9 cellular contexts compared by ENCODE assay signal in the genomic region with DNA sequence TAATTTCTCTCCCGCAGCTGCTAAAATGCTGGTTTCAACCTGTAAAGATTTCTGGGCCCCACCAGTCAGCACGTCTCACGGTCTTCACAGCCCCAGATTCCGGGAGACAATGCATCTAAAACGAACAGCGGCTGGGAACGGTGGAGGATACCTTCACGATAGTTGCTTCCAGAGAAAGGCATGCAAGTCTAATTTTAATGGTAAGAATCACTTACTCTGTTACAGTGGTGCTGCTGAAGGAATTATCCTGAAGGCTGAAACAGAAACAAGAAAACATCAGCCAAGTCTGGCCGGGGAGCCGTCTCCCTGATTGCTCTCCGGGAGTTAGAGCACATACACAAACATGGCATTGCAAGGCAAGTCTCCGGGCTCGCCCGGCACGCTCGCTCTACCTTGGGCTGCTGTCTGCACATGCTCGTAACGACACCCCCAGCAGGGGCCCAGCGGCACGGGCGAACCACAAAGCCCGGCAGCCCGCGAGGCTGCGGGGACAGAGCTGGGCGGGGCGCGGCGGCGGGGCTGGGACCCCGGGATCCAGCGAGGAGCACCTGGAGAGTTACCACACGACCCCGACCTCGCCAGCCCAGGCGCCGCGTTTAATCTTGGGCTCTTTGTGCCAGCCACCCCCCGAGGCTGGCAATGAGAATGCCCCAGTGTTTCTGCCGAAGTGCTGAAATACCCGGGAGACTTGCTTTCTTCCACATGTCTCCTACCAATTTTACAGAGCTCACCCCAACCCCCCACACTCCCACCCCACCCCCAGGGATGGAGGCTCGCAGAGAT. TPM values are rescaled to one million over a fixed set of nuclear protein-coding genes. Genes with fewer than 3 reads are reported as not detected.
DNase-seq lines count a peak whose midpoint lies in the region; ATAC-seq and TF ChIP-seq lines count a peak whose summit lies in the region.
"Had no signal": no experiment of that assay in that cellular context is flagged by ENCODE, and none has a peak within 500 bp of the region (broad histone marks: within the 10 kb centered on the region; RNA-seq: fewer than 3 reads in every experiment).

Gene FAM13C, minus strand, starts transcription at position 366 of the 783 bp plus-strand sequence. Its CDS starts 89 bp downstream, at position 277.

- POLR2A ChIA-PET in A673 (lab: Charles Lee; ENCODE audit: low non-redundant PET): interaction anchor here (0.5 kb wide), 2 partner anchors 12 to 210 kb away, joined by 3 read pairs; no protein-coding TSS in a partner anchor
- POLR2A ChIA-PET in activated CD8-positive, alpha-beta T cell treated with anti-CD3 and anti-CD28 coated beads for 36 hours (lab: Charles Lee): no interaction called here

- CTCF ChIA-PET in A673 (lab: Charles Lee): no interaction called here
- CTCF ChIA-PET in activated CD8-positive, alpha-beta T cell treated with anti-CD3 and anti-CD28 coated beads for 36 hours (lab: Charles Lee): no interaction called here

- intact Hi-C loops in A673 (cut with micrococcal nuclease; ENCODE audit: unreplicated experiment): loop anchor here (2.0 to 10.0 kb wide), 3 partner anchors 68 to 222 kb away; no protein-coding TSS in a partner anchor
- intact Hi-C loops in activated CD8-positive, alpha-beta T cell treated with anti-CD3 and anti-CD28 coated beads for 36 hours (cut with micrococcal nuclease): no loop called here

- peak within 1 kb of the TSS; percentile 39 for H3K4me3 Mint-ChIP-seq in activated CD8-positive, alpha-beta T cell treated with anti-CD3 and anti-CD28 coated beads for 36 hours
- peak within 1 kb of the TSS; percentile 85 to 95 (median 88) for H3K4me3 Mint-ChIP-seq in nephron

- TF ChIP-seq CTCF in A673 (conservative IDR thresholded peaks at IDR 0.05; ENCODE audit: low read depth, low read length) (no peak), foreskin keratinocyte (conservative IDR thresholded peaks at IDR 0.05) (no peak), nephron (IDR thresholded peaks at IDR 0.05; ENCODE audit: unreplicated experiment in 3 of 3) (no peak)
- TF ChIP-seq CTCF in activated CD8-positive, alpha-beta T cell treated with anti-CD3 and anti-CD28 coated beads for 36 hours (IDR thresholded peaks at IDR 0.05): no peak

- ATAC-seq in GM18498 (IDR thresholded peaks at IDR 0.05; ENCODE audit: unreplicated experiment) (peak; percentile 67), foreskin keratinocyte (peak; percentile 88), HG02852 (IDR thresholded peaks at IDR 0.05; ENCODE audit: unreplicated experiment) (no peak)
- ATAC-seq in activated CD8-positive, alpha-beta T cell treated with anti-CD3 and anti-CD28 coated beads for 36 hours: peak; percentile 42

- peak; percentile 88 for DNase-seq in A673 (ENCODE audit: low spot score)
- peak; percentile 90 for DNase-seq in NCI-H146 (lab: John Stamatoyannopoulos, UW)
- DNase-seq in activated CD8-positive, alpha-beta T cell treated with anti-CD3 and anti-CD28 coated beads for 36 hours: peak; percentile 19
- peak; percentile 28 to 56 for DNase-seq in foreskin keratinocyte
- no peak for DNase-seq in NOMO-1 (lab: John Stamatoyannopoulos, UW; ENCODE audit: unreplicated experiment in 2 of 2)

- H3K4me1 Mint-ChIP-seq in activated CD8-positive, alpha-beta T cell treated with anti-CD3 and anti-CD28 coated beads for 36 hours (ENCODE audit: low read depth): peaks cover 8% of the 10 kb centered on the region
- peaks cover 27% of the 10 kb centered on the region for H3K4me1 Mint-ChIP-seq in nephron

- H3K27me3 ChIP-seq in A673 (replicated peaks; ENCODE audit: insufficient read depth, low read depth, low read length, poor library complexity) (no peaks in the 10 kb centered on the region), foreskin keratinocyte (peaks cover 22% of the 10 kb centered on the region)

- H3K36me3 Mint-ChIP-seq in activated CD8-positive, alpha-beta T cell treated with anti-CD3 and anti-CD28 coated beads for 36 hours (ENCODE audit: low read depth): no peaks in the 10 kb centered on the region
- H3K36me3 Mint-ChIP-seq in nephron (ENCODE audit: low read depth): no peaks in the 10 kb centered on the region

- H3K9me3 Mint-ChIP-seq in activated CD8-positive, alpha-beta T cell treated with anti-CD3 and anti-CD28 coated beads for 36 hours: no peaks in the 10 kb centered on the region
- H3K9me3 Mint-ChIP-seq in nephron: no peaks in the 10 kb centered on the region

- no peaks in the 10 kb centered on the region for H3K36me3 ChIP-seq in A673 (ENCODE audit: insufficient read depth, low read length, poor library complexity, severe bottlenecking)

- peaks cover 25% of the 10 kb centered on the region for H3K4me1 ChIP-seq in A673 (ENCODE audit: insufficient read depth, low read length, poor library complexity, severe bottlenecking)
- H3K4me1 ChIP-seq in foreskin keratinocyte: no peaks in the 10 kb centered on the region

- peaks cover 15% of the 10 kb centered on the region for H3K27me3 Mint-ChIP-seq in activated CD8-positive, alpha-beta T cell treated with anti-CD3 and anti-CD28 coated beads for 36 hours
- peaks cover 17% of the 10 kb centered on the region for H3K27me3 Mint-ChIP-seq in nephron (ENCODE audit: low read depth)

- H3K4me3 ChIP-seq in A673 (ENCODE audit: low read depth, low read length, poor library complexity, severe bottlenecking): peak within 1 kb of the TSS; percentile 53

- no peak within 1 kb of the TSS for H3K27ac Mint-ChIP-seq in activated CD8-positive, alpha-beta T cell treated with anti-CD3 and anti-CD28 coated beads for 36 hours
- H3K27ac Mint-ChIP-seq in nephron: peak within 1 kb of the TSS; percentile 85 to 93 (median 89)

- H3K27ac ChIP-seq in A673 (ENCODE audit: low read depth, low read length, poor library complexity, severe bottlenecking) (peak within 1 kb of the TSS; percentile 64), foreskin keratinocyte (no peak within 1 kb of the TSS)

- no peaks in the 10 kb centered on the region for H3K9me3 ChIP-seq in A673 (ENCODE audit: low read depth, low read length, poor library complexity, severe bottlenecking)

- no TSS peak for BruUV-seq in A673 (replicated peaks; lab: Mats Ljungman, UMichigan)

RNA-seq across cellular contexts. Expression of gene FAM13C, which starts in this region (rescaled TPM):
- total RNA-seq in A673 (2021): 18.5 and 21.2 TPM in 2 replicates
- not detected for total RNA-seq in activated CD8-positive, alpha-beta T cell treated with anti-CD3 and anti-CD28 coated beads for 36 hours
- 0.35 and 0.65 TPM in 2 replicates for total RNA-seq in foreskin keratinocyte
- 0.11 TPM in 2 replicates for polyA plus RNA-seq in foreskin keratinocyte
- total RNA-seq: mononuclear cell had no signal

Comparison
In these comparisons a context has a peak if more than half of its experiments do, and no peak if none do; other contexts are left out.
1. RNA of gene FAM13C (total RNA-seq): 18.5 to 21.2 TPM in A673; 0.35 to 0.65 TPM in foreskin keratinocyte and not detected in activated CD8-positive, alpha-beta T cell treated with anti-CD3 and anti-CD28 coated beads for 36 hours; every median in the first group is over 10 times any median in the second.
2. Peak in DNase-seq and ATAC-seq in activated CD8-positive, alpha-beta T cell treated with anti-CD3 and anti-CD28 coated beads for 36 hours; RNA of the gene not detected or under 1 TPM.
3. Peak in DNase-seq and ATAC-seq in foreskin keratinocyte; RNA of the gene not detected or under 1 TPM.
4. DNase-seq: peak in A673 (single experiment) and NCI-H146 (single experiment); none in NOMO-1 (0 of 2).